Comparison of ENCODE assay signal across 8 cellular contexts in the genomic region with DNA sequence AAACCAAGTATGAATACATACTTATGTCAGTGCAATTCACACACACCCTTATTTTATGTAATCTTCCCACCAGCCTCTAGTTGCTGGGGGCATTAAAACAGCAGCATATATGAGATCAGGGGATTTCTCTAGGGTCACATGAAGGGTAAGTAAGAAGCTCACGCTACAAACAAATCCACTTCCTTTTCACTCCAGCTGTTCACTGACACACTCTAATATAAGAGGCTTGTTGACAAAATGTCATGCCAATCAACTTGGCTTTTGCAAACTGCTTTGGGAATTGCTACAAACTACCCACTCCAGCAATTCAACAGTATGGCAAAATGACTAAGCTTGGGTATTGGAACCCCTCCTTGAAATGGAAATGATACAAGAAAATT. TPM values are rescaled to one million over a fixed set of nuclear protein-coding genes. Genes with fewer than 3 reads are reported as not detected.
DNase-seq lines count a peak whose midpoint lies in the region; ATAC-seq and TF ChIP-seq lines count a peak whose summit lies in the region.

No MANE protein-coding gene starts in this region.

- H3K4me1 ChIP-seq in stomach = peaks cover 0 to 91% (median 43%) of the 10 kb centered on the region in 4 donors

- DNase-seq in GM12864 (ENCODE audit: low read depth) = peak; percentile 75
- peak; percentile 64 for DNase-seq in choroid plexus epithelial cell (ENCODE audit: low read depth)
- DNase-seq in stomach = no peak
- no peak for DNase-seq in T-helper 9 cell
- DNase-seq in lower leg skin (ENCODE audit: low spot score in 2 of 2) = no peak
- DNase-seq in T1000 (lab: John Stamatoyannopoulos, UW) = no peak

- intact Hi-C loops in stomach (cut with DNase I; ENCODE audit: low total_unique reads) = no loop called here
- intact Hi-C loops in lower leg skin (cut with DNase I; ENCODE audit: low total_unique reads) = loop anchor here (10.0 kb wide), 1 partner anchor 619 kb away; no protein-coding TSS in a partner anchor

- TF ChIP-seq POLR2A in stomach (IDR thresholded peaks at IDR 0.05) (no peak), lower leg skin (IDR thresholded peaks at IDR 0.05) (no peak)

- no peak for TF ChIP-seq CTCF in GM12864 (IDR thresholded peaks at IDR 0.05; ENCODE audit: low read depth, low read length, missing control alignments)
- TF ChIP-seq CTCF in choroid plexus epithelial cell (conservative IDR thresholded peaks at IDR 0.05; ENCODE audit: low read depth, low read length) = no peak
- no peak for TF ChIP-seq CTCF in stomach (IDR thresholded peaks at IDR 0.05)
- no peak for TF ChIP-seq CTCF in lower leg skin (IDR thresholded peaks at IDR 0.05)

- H3K27me3 ChIP-seq in stomach = no peaks in the 10 kb centered on the region

- WGBS in stomach, 5 donors = 8 to 35% (median 13%) methylated on average over 1 of the region's 1 CpG
- 12 to 23% methylated on average over 1 of the region's 1 CpG for WGBS in lower leg skin, 2 donors

- H3K4me3 ChIP-seq in GM12864 (ENCODE audit: low read depth, low read length) = no peak overlapping the region; the same call in 1 of the 2 replicates
- H3K4me3 ChIP-seq in choroid plexus epithelial cell (ENCODE audit: low read depth, low read length) = no peak overlapping the region
- H3K4me3 ChIP-seq in stomach = no peak overlapping the region
- H3K4me3 ChIP-seq in lower leg skin (ENCODE audit: low read depth, poor library complexity, severe bottlenecking) = no peak overlapping the region

- no peaks in the 10 kb centered on the region for H3K9me3 ChIP-seq in stomach

- H3K36me3 ChIP-seq in stomach = no peaks in the 10 kb centered on the region

- TF ChIP-seq EP300 in stomach (IDR thresholded peaks at IDR 0.05) = no peak

- H3K27ac ChIP-seq in stomach = peak overlapping the region; percentile 56 to 81 (median 70)

- ATAC-seq in GM21367 (IDR thresholded peaks at IDR 0.05; ENCODE audit: unreplicated experiment) (peak; percentile 90), HG03565 (IDR thresholded peaks at IDR 0.05; ENCODE audit: unreplicated experiment) (peak; percentile 91)

RNA-seq across cellular contexts. Expression of gene FAM3C, which starts 10.3 kb away (rescaled TPM):
- total RNA-seq in stomach = 100 to 1,000 TPM in 1 of 5 donors, 10 to 100 TPM in 4; 15.2 to 147 (median 23.3) TPM
- polyA plus RNA-seq in stomach = 10 to 100 TPM; 25.2 to 32.5 (median 26.9) TPM
- 10 to 100 TPM; 34.9 to 46.8 (median 41.0) TPM for total RNA-seq in lower leg skin

RNA-seq across cellular contexts. Expression of gene WNT16, which starts 57.0 kb away (rescaled TPM):
- total RNA-seq in stomach = under 1 TPM in 1 of 5 donors, not detected in 4; 0.37 TPM
- under 1 TPM in 1 of 3 donors, not detected in 2; 0.05 TPM for polyA plus RNA-seq in stomach
- total RNA-seq in lower leg skin = 10 to 100 TPM; 12.7 to 23.9 (median 16.2) TPM

Comparison
In these comparisons a context has a peak if more than half of its experiments do, and no peak if none do; other contexts are left out.
1. DNase-seq: peak in GM12864 (single experiment) and choroid plexus epithelial cell (single experiment); none in stomach (single experiment), T-helper 9 cell (single experiment), lower leg skin (0 of 2) and T1000 (single experiment).
2. RNA of gene WNT16, which starts 57.0 kb away (total RNA-seq): 12.7 to 23.9 TPM in lower leg skin; 0.37 TPM in stomach; every median in the first group is over 10 times any median in the second.